ENCODE assay signal across 1 cellular context in genomic region chr1:5746611-5747427, GRCh38.
TF ChIP-seq lines count a peak whose summit lies in the region.

No MANE protein-coding gene starts in this region.

TF ChIP-seq in GM23338, 12 proteins besides CTCF, POLR2A, EP300 and RAD21 (continued from another document):
- TF ChIP-seq ZNF462 (CRISPR knock-in tag; IDR thresholded peaks at IDR 0.05): no peak
- TF ChIP-seq NANOG (IDR thresholded peaks at IDR 0.05; ENCODE audit: borderline replicate concordance): no peak
